In the genomic region with DNA sequence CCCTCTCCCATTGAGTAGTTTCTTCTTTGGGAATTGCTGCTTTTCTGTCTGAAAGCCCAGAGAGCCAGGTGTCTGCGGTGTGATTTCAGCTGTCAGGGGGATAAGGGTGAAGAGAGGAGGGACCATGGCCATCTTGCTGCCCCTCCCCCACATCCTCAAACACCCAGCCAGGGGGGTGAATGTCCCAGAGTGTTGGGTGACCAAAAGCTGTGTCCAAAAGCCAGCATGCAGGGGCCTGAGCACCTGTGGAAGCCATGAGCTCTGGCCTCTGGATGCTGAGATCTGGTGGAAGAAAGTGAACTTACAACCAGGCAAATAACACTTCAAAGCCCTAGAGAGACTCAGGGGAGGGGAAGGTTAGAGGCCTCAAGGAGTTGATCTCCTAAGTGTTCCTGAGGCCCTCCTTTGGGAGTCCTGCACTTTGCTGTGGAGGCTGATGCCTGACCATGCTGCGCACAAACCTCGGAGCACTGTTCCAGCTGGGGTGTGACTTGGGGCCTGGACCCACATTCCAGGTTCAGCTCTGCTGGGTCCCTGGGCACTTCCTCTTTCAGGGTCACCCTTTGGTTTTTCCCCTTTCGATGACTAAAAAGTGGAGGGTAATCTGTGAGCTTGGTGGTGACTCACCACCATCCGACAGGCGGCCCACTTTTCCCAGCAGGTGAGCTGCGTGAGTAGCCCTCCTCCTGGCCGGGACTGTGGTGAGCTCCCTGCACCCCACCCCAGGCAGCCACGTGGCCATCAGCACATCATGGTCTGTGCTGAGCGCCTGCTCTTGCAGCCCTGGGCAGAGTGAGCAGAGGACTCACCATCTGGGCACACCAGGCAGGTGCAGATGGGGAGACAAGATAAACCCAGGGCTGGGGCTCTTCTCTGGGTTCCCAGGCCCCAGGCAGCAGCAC, we compare ENCODE assay signal across 9 cellular contexts.
DNase-seq lines count a peak whose midpoint lies in the region; ATAC-seq and TF ChIP-seq lines count a peak whose summit lies in the region.
"Had no signal": no experiment of that assay in that cellular context is flagged by ENCODE, and none has a peak within 500 bp of the region (broad histone marks: within the 10 kb centered on the region; RNA-seq: fewer than 3 reads in every experiment).

No MANE protein-coding gene starts in this region.

- peak; percentile 24 for DNase-seq in stimulated activated CD4-positive, alpha-beta T cell treated with anti-CD3 and anti-CD28 coated beads, Interleukin-15, amount 100 ng/mL, for 24 hours
- DNase-seq in stimulated activated CD4-positive, alpha-beta T cell treated with anti-CD3 and anti-CD28 coated beads, Interleukin-12 subunit alpha, Interleukin-12 subunit beta, amount 100 ng/mL, for 4 hours = no peak
- DNase-seq in NCI-H146 (lab: John Stamatoyannopoulos, UW) = peak; percentile 82
- DNase-seq in effector memory CD8-positive, alpha-beta T cell = no peak
- DNase-seq in vagina (ENCODE audit: extremely low spot score in 2 of 2) = peak; percentile 82 to 83
- no peak for DNase-seq in left colon
- no peak for DNase-seq in stimulated activated CD4-positive, alpha-beta T cell treated with anti-CD3 and anti-CD28 coated beads, Interleukin-4, amount 100 ng/mL, for 4 hours
- DNase-seq: Right ventricle myocardium superior had no signal

- intact Hi-C loops in vagina (cut with DNase I) (no loop called here), left colon (cut with DNase I, micrococcal nuclease) (no loop called here)

- H3K27me3 Mint-ChIP-seq in effector memory CD8-positive, alpha-beta T cell = no peaks in the 10 kb centered on the region

- peaks cover 50% of the 10 kb centered on the region for H3K4me1 ChIP-seq in vagina

- H3K36me3 Mint-ChIP-seq in effector memory CD8-positive, alpha-beta T cell (ENCODE audit: insufficient read depth) = peaks cover 5% of the 10 kb centered on the region

- H3K9me3 Mint-ChIP-seq in effector memory CD8-positive, alpha-beta T cell = no peaks in the 10 kb centered on the region

- H3K4me3 ChIP-seq in vagina = no peak overlapping the region

- no peaks in the 10 kb centered on the region for H3K36me3 ChIP-seq in vagina

- no peaks in the 10 kb centered on the region for H3K27me3 ChIP-seq in vagina

- peak; percentile 57 for ATAC-seq in effector memory CD8-positive, alpha-beta T cell (replicated peaks)
- ATAC-seq in GM19395 (IDR thresholded peaks at IDR 0.05; ENCODE audit: unreplicated experiment) = no peak
- ATAC-seq in left colon = no peak

- no peaks in the 10 kb centered on the region for H3K9me3 ChIP-seq in vagina

- H3K27ac Mint-ChIP-seq in effector memory CD8-positive, alpha-beta T cell = peak overlapping the region in 1 of 2 donors; percentile 62

- peaks cover 8 to 20% of the 10 kb centered on the region in 2 donors for H3K4me1 Mint-ChIP-seq in effector memory CD8-positive, alpha-beta T cell (ENCODE audit: low read depth in 2 of 2)

- TF ChIP-seq POLR2A in vagina (IDR thresholded peaks at IDR 0.05) = no peak

- TF ChIP-seq CTCF in vagina (IDR thresholded peaks at IDR 0.05) = no peak

- peak overlapping the region; percentile 81 for H3K27ac ChIP-seq in vagina

- H3K4me3 Mint-ChIP-seq in effector memory CD8-positive, alpha-beta T cell = no peak overlapping the region

Comparison
In these comparisons a context has a peak if more than half of its experiments do, and no peak if none do; other contexts are left out.
1. DNase-seq: peak in stimulated activated CD4-positive, alpha-beta T cell treated with anti-CD3 and anti-CD28 coated beads, Interleukin-15, amount 100 ng/mL, for 24 hours (single experiment), NCI-H146 (single experiment) and vagina (2 of 2); none in stimulated activated CD4-positive, alpha-beta T cell treated with anti-CD3 and anti-CD28 coated beads, Interleukin-12 subunit alpha, Interleukin-12 subunit beta, amount 100 ng/mL, for 4 hours (single experiment), effector memory CD8-positive, alpha-beta T cell (0 of 3), left colon (0 of 2) and stimulated activated CD4-positive, alpha-beta T cell treated with anti-CD3 and anti-CD28 coated beads, Interleukin-4, amount 100 ng/mL, for 4 hours (0 of 2).